In genomic region chr3:4449043-4449803, GRCh38 we compare ENCODE assay signal across 2 cellular contexts.
A peak's percentile ranks its signal among the peaks of the same experiment; 100 is the strongest.
TF ChIP-seq lines count a peak whose summit lies in the region.

No MANE protein-coding gene starts in this region.

TF ChIP-seq in A549, 52 proteins besides CTCF, POLR2A, EP300 and RAD21:
- TF ChIP-seq CEBPB (IDR thresholded peaks at IDR 0.05) (no peak), E2F6 (IDR thresholded peaks at IDR 0.05; ENCODE audit: borderline replicate concordance, low read depth) (no peak), CHD2 (IDR thresholded peaks at IDR 0.05; ENCODE audit: low read length, partially characterized antibody) (no peak), PHF8 (IDR thresholded peaks at IDR 0.05; ENCODE audit: borderline replicate concordance, low read depth) (no peak), HOXB5 (CRISPR knock-in tag; IDR thresholded peaks at IDR 0.05) (no peak), RNF2 (IDR thresholded peaks at IDR 0.05; ENCODE audit: borderline replicate concordance, low read depth) (no peak), HEYL (CRISPR knock-in tag; IDR thresholded peaks at IDR 0.05) (no peak), FOSL2 (IDR thresholded peaks at IDR 0.05) (no peak), FOSL2 (CRISPR knock-in tag; IDR thresholded peaks at IDR 0.05) (no peak), MYC (IDR thresholded peaks at IDR 0.05; ENCODE audit: borderline replicate concordance, low read length) (no peak), ELK1 (IDR thresholded peaks at IDR 0.05; ENCODE audit: low read depth, low read length) (no peak), MAZ (IDR thresholded peaks at IDR 0.05; ENCODE audit: borderline replicate concordance, low read depth, low read length) (no peak)

TF ChIP-seq in K562, 482 proteins besides CTCF, POLR2A, EP300 and RAD21:
- TF ChIP-seq BHLHE40 (IDR thresholded peaks at IDR 0.05; ENCODE audit: low read length): peak; percentile 70
- TF ChIP-seq KDM1A (IDR thresholded peaks at IDR 0.05): 0 out of 4 replicates have a peak, but pooled peaks of 1 of the 2 experiments have one; percentile 11
- 0 out of 2 replicates have a peak, but pooled peaks have one; percentile 10 for TF ChIP-seq TEAD4 (IDR thresholded peaks at IDR 0.05; ENCODE audit: low read length)
- TF ChIP-seq TEAD4 (CRISPR knock-in tag; IDR thresholded peaks at IDR 0.05; ENCODE audit: borderline replicate concordance): no peak
- TF ChIP-seq ZNF311 (CRISPR knock-in tag; IDR thresholded peaks at IDR 0.05): no peak
- TF ChIP-seq CHD1 (IDR thresholded peaks at IDR 0.05; ENCODE audit: low read length): no peak
- TF ChIP-seq CBFA2T3 (IDR thresholded peaks at IDR 0.05): peak; percentile 20; the same call in 1 of the 2 replicates
- 0 out of 2 replicates have a peak, but pooled peaks have one; percentile 19 for TF ChIP-seq CEBPB (tag; IDR thresholded peaks at IDR 0.05)
- peak; percentile 26; the same call in 1 of the 2 replicates for TF ChIP-seq NCOR1 (IDR thresholded peaks at IDR 0.05)
